ENCODE assay signal across 20 cellular contexts in the genomic region with DNA sequence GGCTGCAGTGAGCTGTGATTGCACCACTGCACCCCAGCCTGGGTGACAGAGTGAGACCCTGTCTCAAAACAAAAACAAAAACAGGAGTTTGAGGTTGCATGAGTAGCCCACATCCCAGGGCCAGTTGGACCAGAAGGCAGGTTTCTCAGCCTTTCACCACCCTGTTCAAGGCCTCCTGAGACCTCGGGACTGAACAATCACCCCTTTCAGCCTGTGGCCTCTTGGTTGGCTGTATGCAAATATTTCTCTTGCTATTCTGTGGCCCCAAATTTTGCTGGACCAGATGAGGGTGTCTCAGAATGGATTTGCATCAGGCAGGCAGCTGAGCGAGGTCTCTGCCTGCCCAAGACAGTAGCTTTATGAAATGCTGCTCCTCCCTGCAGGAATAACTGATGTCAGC. TPM values are rescaled to one million over a fixed set of nuclear protein-coding genes. Genes with fewer than 3 reads are reported as not detected.
DNase-seq lines count a peak whose midpoint lies in the region; ATAC-seq and TF ChIP-seq lines count a peak whose summit lies in the region.
"Had no signal": no experiment of that assay in that cellular context is flagged by ENCODE, and none has a peak within 500 bp of the region (broad histone marks: within the 10 kb centered on the region; RNA-seq: fewer than 3 reads in every experiment).

No MANE protein-coding gene starts in this region.

- CTCF ChIA-PET in CD8-positive, alpha-beta T cell (lab: Charles Lee) = no interaction called here

- ATAC-seq in GM19328 (IDR thresholded peaks at IDR 0.05; ENCODE audit: unreplicated experiment) (peak; percentile 53), HG02798 (IDR thresholded peaks at IDR 0.05; ENCODE audit: poor library complexity, unreplicated experiment) (peak; percentile 66), SK-N-SH treated with all-trans-retinoic acid at 6 μM for 48 hours (no peak)
- ATAC-seq in CD8-positive, alpha-beta T cell = no peak
- ATAC-seq: activated CD4-positive, CD25-positive, alpha-beta regulatory T cell treated with anti-CD3 and anti-CD28 coated beads, Interleukin-2, amount 50 U/mL, for 24 hours; naive thymus-derived CD8-positive, alpha-beta T cell had no signal

- DNase-seq in NAMALWA (ENCODE audit: low spot score) = peak; percentile 5
- DNase-seq in ureter (ENCODE audit: low spot score) = peak; percentile 23
- no peak for DNase-seq in hippocampal formation (lab: John Stamatoyannopoulos, UW)
- no peak for DNase-seq in CD8-positive, alpha-beta T cell
- DNase-seq: hypothalamus; naive thymus-derived CD8-positive, alpha-beta T cell; NCI-H1105 treated with DMSO at 0.1 percent for 48 hours; NCI-H2107 had no signal

- no peaks in the 10 kb centered on the region for H3K36me3 ChIP-seq in CD8-positive, alpha-beta T cell (ENCODE audit: insufficient read depth, low read length)

- intact Hi-C loops in CD8-positive, alpha-beta T cell (cut with DNase I, micrococcal nuclease) = no loop called here

- H3K4me1 ChIP-seq in CD8-positive, alpha-beta T cell (ENCODE audit: insufficient read depth, low read length) = no peaks in the 10 kb centered on the region

- no peak overlapping the region for H3K4me3 ChIP-seq in CD8-positive, alpha-beta T cell (ENCODE audit: low read depth, low read length)
- H3K4me3 ChIP-seq: coronary artery, skin epidermis had no signal

- POLR2A ChIA-PET in CD8-positive, alpha-beta T cell (lab: Charles Lee) = no interaction called here

- H3K27me3 ChIP-seq in CD8-positive, alpha-beta T cell (ENCODE audit: insufficient read depth, low read length) = no peaks in the 10 kb centered on the region

- H3K27me3 Mint-ChIP-seq in CD8-positive, alpha-beta T cell (ENCODE audit: low read depth) = peaks cover 9% of the 10 kb centered on the region
- H3K27me3 Mint-ChIP-seq: brain had no signal

- H3K4me3 Mint-ChIP-seq in CD8-positive, alpha-beta T cell = no peak overlapping the region
- H3K4me3 Mint-ChIP-seq: activated naive CD8-positive, alpha-beta T cell; brain; memory B cell; naive thymus-derived CD8-positive, alpha-beta T cell had no signal

- no peaks in the 10 kb centered on the region for H3K36me3 Mint-ChIP-seq in CD8-positive, alpha-beta T cell
- H3K36me3 Mint-ChIP-seq: activated naive CD8-positive, alpha-beta T cell; memory B cell; naive thymus-derived CD8-positive, alpha-beta T cell had no signal

- H3K9me3 Mint-ChIP-seq in CD8-positive, alpha-beta T cell = no peaks in the 10 kb centered on the region
- H3K9me3 Mint-ChIP-seq: memory B cell; naive thymus-derived CD8-positive, alpha-beta T cell had no signal

- H3K4me1 Mint-ChIP-seq in CD8-positive, alpha-beta T cell (ENCODE audit: low read depth) = no peaks in the 10 kb centered on the region
- H3K4me1 Mint-ChIP-seq: memory B cell; naive thymus-derived CD8-positive, alpha-beta T cell had no signal

- TF ChIP-seq CTCF in CD8-positive, alpha-beta T cell (IDR thresholded peaks at IDR 0.05) = no peak

- H3K27ac Mint-ChIP-seq in CD8-positive, alpha-beta T cell = no peak overlapping the region
- H3K27ac Mint-ChIP-seq: activated naive CD8-positive, alpha-beta T cell; memory B cell; naive thymus-derived CD8-positive, alpha-beta T cell had no signal

- H3K27ac ChIP-seq in CD8-positive, alpha-beta T cell (ENCODE audit: low read depth, low read length) = no peak overlapping the region
- H3K27ac ChIP-seq: coronary artery, skin epidermis had no signal

- H3K9me3 ChIP-seq in CD8-positive, alpha-beta T cell (ENCODE audit: low read length) = no peaks in the 10 kb centered on the region

TF ChIP-seq in SK-N-SH treated with all-trans-retinoic acid at 6 μM for 48 hours, 23 proteins besides CTCF, POLR2A, EP300 and RAD21:
- TF ChIP-seq BACH2 (CRISPR knock-in tag; IDR thresholded peaks at IDR 0.05; ENCODE audit: borderline replicate concordance) (no peak), ISL1 (CRISPR knock-in tag; IDR thresholded peaks at IDR 0.05) (no peak), ZFP30 (CRISPR knock-in tag; IDR thresholded peaks at IDR 0.05) (no peak), ARNTL (CRISPR knock-in tag; IDR thresholded peaks at IDR 0.05; ENCODE audit: borderline replicate concordance, low read depth) (no peak), ZNF70 (CRISPR knock-in tag; IDR thresholded peaks at IDR 0.05) (no peak), PPARA (CRISPR knock-in tag; IDR thresholded peaks at IDR 0.05; ENCODE audit: borderline replicate concordance) (no peak), ZFP3 (CRISPR knock-in tag; IDR thresholded peaks at IDR 0.05) (no peak), ZNF565 (CRISPR knock-in tag; conservative IDR thresholded peaks at IDR 0.05; ENCODE audit: low read depth) (no peak), GLIS3 (CRISPR knock-in tag; IDR thresholded peaks at IDR 0.05) (no peak), CSRNP3 (CRISPR knock-in tag; IDR thresholded peaks at IDR 0.05) (no peak), CSDC2 (CRISPR knock-in tag; IDR thresholded peaks at IDR 0.05) (no peak), ZC3H10 (CRISPR knock-in tag; IDR thresholded peaks at IDR 0.05) (no peak)
- TF ChIP-seq, protein P1, sequence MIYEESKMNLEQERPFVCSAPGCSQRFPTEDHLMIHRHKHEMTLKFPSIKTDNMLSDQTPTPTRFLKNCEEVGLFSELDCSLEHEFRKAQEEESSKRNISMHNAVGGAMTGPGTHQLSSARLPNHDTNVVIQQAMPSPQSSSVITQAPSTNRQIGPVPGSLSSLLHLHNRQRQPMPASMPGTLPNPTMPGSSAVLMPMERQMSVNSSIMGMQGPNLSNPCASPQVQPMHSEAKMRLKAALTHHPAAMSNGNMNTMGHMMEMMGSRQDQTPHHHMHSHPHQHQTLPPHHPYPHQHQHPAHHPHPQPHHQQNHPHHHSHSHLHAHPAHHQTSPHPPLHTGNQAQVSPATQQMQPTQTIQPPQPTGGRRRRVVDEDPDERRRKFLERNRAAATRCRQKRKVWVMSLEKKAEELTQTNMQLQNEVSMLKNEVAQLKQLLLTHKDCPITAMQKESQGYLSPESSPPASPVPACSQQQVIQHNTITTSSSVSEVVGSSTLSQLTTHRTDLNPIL (CRISPR knock-in tag; IDR thresholded peaks at IDR 0.05; ENCODE audit: low read depth) = no peak

RNA-seq across cellular contexts. Expression of gene DPYSL5, which starts 56.9 kb away (rescaled TPM):
- total RNA-seq in ureter = not detected
- not detected for total RNA-seq in CD8-positive, alpha-beta T cell
- total RNA-seq: activated CD8-positive, alpha-beta memory T cell treated with anti-CD3 and anti-CD28 coated beads for 36 hours; fibroblast of villous mesenchyme; naive thymus-derived CD8-positive, alpha-beta T cell; posterior vena cava had no signal

Comparison
In these comparisons a context has a peak if more than half of its experiments do, and no peak if none do; other contexts are left out.
1. ATAC-seq: peak in GM19328 (single experiment) and HG02798 (single experiment); none in CD8-positive, alpha-beta T cell (single experiment) and SK-N-SH treated with all-trans-retinoic acid at 6 μM for 48 hours (single experiment).
2. DNase-seq: peak in NAMALWA (single experiment) and ureter (single experiment); none in hippocampal formation (0 of 2) and CD8-positive, alpha-beta T cell (0 of 7).